Comparison of ENCODE assay signal across 16 cellular contexts in genomic region chr2:26838121-26838906, GRCh38. TPM values are rescaled to one million over a fixed set of nuclear protein-coding genes. Genes with fewer than 3 reads are reported as not detected.
DNase-seq lines count a peak whose midpoint lies in the region; ATAC-seq and TF ChIP-seq lines count a peak whose summit lies in the region.
"Had no signal": no experiment of that assay in that cellular context is flagged by ENCODE, and none has a peak within 500 bp of the region (broad histone marks: within the 10 kb centered on the region; RNA-seq: fewer than 3 reads in every experiment).

No MANE protein-coding gene starts in this region.

- TF ChIP-seq CTCF in A673 (conservative IDR thresholded peaks at IDR 0.05; ENCODE audit: low read depth, low read length), result 0 out of 2 replicates have a peak, but pooled peaks have one; percentile 14
- TF ChIP-seq CTCF in HFFc6 (IDR thresholded peaks at IDR 0.05), result peak; percentile 16; the same call in 1 of the 2 replicates
- peak; percentile 25; the same call in 1 of the 2 replicates for TF ChIP-seq CTCF in SK-N-SH (IDR thresholded peaks at IDR 0.05)
- TF ChIP-seq CTCF in GM13976 (IDR thresholded peaks at IDR 0.05; ENCODE audit: borderline replicate concordance, control extremely low read depth, extremely low read depth, insufficient read depth, missing control alignments), result no peak
- no peak for TF ChIP-seq CTCF in WTC11 (IDR thresholded peaks at IDR 0.05)

- no peaks in the 10 kb centered on the region for H4K20me1 ChIP-seq in SK-N-SH (ENCODE audit: insufficient read depth)

- H3K27ac ChIP-seq in A673 (ENCODE audit: low read depth, low read length, poor library complexity, severe bottlenecking), result no peak overlapping the region
- H3K27ac ChIP-seq in SK-N-SH (ENCODE audit: low read depth in 2 of 2, low read length in 1 of 2), result no peak overlapping the region
- H3K27ac ChIP-seq: gastroesophageal sphincter, VCaP had no signal

- 64% methylated on average over 6 of the region's 6 CpGs for WGBS in SK-N-SH (ENCODE audit: low lambda C conversion rate)

- CTCF ChIA-PET in A673 (lab: Charles Lee), result no interaction called here
- CTCF ChIA-PET in SK-N-SH (lab: Yijun Ruan, JAX), result interaction anchor here (1.0 to 19.4 kb wide), 3 partner anchors 8 to 118 kb away, joined by 3 to 677 read pairs (median 388); no protein-coding TSS in a partner anchor
- CTCF ChIA-PET in WTC11 (lab: Charles Lee), result no interaction called here

- H3K9me2 ChIP-seq in SK-N-SH, result no peaks in the 10 kb centered on the region

- no peaks in the 10 kb centered on the region for H3K4me1 ChIP-seq in A673 (ENCODE audit: insufficient read depth, low read length, poor library complexity, severe bottlenecking)
- no peaks in the 10 kb centered on the region for H3K4me1 ChIP-seq in SK-N-SH (ENCODE audit: control insufficient read depth in 1 of 2, insufficient read depth in 2 of 2, low read depth in 1 of 2, low read length in 1 of 2)
- H3K4me1 ChIP-seq: gastroesophageal sphincter had no signal

- H3K27ac Mint-ChIP-seq in HFFc6 (no peak overlapping the region), WTC11 (no peak overlapping the region)

- POLR2A ChIA-PET in A673 (lab: Charles Lee; ENCODE audit: low non-redundant PET) (no interaction called here), SK-N-SH (lab: Yijun Ruan, JAX) (no interaction called here), WTC11 (lab: Charles Lee) (no interaction called here)

- intact Hi-C loops in A673 (cut with micrococcal nuclease; ENCODE audit: unreplicated experiment), result no loop called here

- peaks cover 21% of the 10 kb centered on the region for H3K27me3 ChIP-seq in A673 (replicated peaks; ENCODE audit: insufficient read depth, low read depth, low read length, poor library complexity)
- peaks cover 34% of the 10 kb centered on the region; the same call in 1 of the 2 replicates for H3K27me3 ChIP-seq in SK-N-SH (ENCODE audit: insufficient read depth)

- H3K79me2 ChIP-seq in SK-N-SH (ENCODE audit: insufficient read depth), result no peaks in the 10 kb centered on the region

- TF ChIP-seq EP300 in SK-N-SH (IDR thresholded peaks at IDR 0.05; ENCODE audit: borderline replicate concordance in 1 of 2, low read depth in 1 of 2, low read length in 1 of 2), result no peak

- H3F3A ChIP-seq in SK-N-SH (replicated peaks; ENCODE audit: insufficient read depth), result no peaks in the 10 kb centered on the region

- H3K9me3 ChIP-seq in A673 (ENCODE audit: low read depth, low read length, poor library complexity, severe bottlenecking), result no peaks in the 10 kb centered on the region
- H3K9me3 ChIP-seq in SK-N-SH, result no peaks in the 10 kb centered on the region
- H3K9me3 ChIP-seq: gastroesophageal sphincter had no signal

- no TSS peak for BruUV-seq in A673 (replicated peaks; lab: Mats Ljungman, UMichigan)

- H2AFZ ChIP-seq in SK-N-SH (ENCODE audit: low read depth), result no peak overlapping the region

- TF ChIP-seq RAD21 in SK-N-SH (IDR thresholded peaks at IDR 0.05; ENCODE audit: low read length), result no peak

- DNase-seq in A673 (ENCODE audit: low spot score) (peak; percentile 46), HFFc6 (no peak), SK-N-SH (no peak), fibroblast of peridontal ligament (ENCODE audit: extremely low read depth) (peak; percentile 51), GM13976 (ENCODE audit: low spot score) (no peak), WTC11 (ENCODE audit: low spot score) (no peak), D341Med (ENCODE audit: low spot score) (no peak)
- DNase-seq: C1 segment of cervical spinal cord; NCI-H1436; occipital lobe; stimulated activated naive CD8-positive, alpha-beta T cell treated with anti-CD3 and anti-CD28 coated beads, Interleukin-15, Interleukin-2, amounts not matched to agents 100 U/mL and 50 U/mL, for 24 hours had no signal

- peaks cover 33% of the 10 kb centered on the region for H3K27me3 Mint-ChIP-seq in HFFc6 (ENCODE audit: insufficient read depth)
- peaks cover 30% of the 10 kb centered on the region for H3K27me3 Mint-ChIP-seq in WTC11 (ENCODE audit: low read depth)

- ATAC-seq in HG03520 (IDR thresholded peaks at IDR 0.05; ENCODE audit: unreplicated experiment) (no peak), WTC11 (no peak)
- ATAC-seq: gastroesophageal sphincter; stimulated activated naive CD8-positive, alpha-beta T cell treated with anti-CD3 and anti-CD28 coated beads, Interleukin-15, Interleukin-2, amounts not matched to agents 100 U/mL and 50 U/mL, for 24 hours had no signal

- no peak overlapping the region for H3K9ac ChIP-seq in SK-N-SH

- H3K4me1 Mint-ChIP-seq in HFFc6 (ENCODE audit: low read depth) (no peaks in the 10 kb centered on the region), WTC11 (no peaks in the 10 kb centered on the region)

- H3K4me3 ChIP-seq in A673 (ENCODE audit: low read depth, low read length, poor library complexity, severe bottlenecking), result no peak overlapping the region
- H3K4me3 ChIP-seq in SK-N-SH (ENCODE audit: low read depth in 2 of 2, low read length in 1 of 2), result no peak overlapping the region
- H3K4me3 ChIP-seq: gastroesophageal sphincter had no signal

- H3K9me3 Mint-ChIP-seq in HFFc6, result no peaks in the 10 kb centered on the region
- no peaks in the 10 kb centered on the region for H3K9me3 Mint-ChIP-seq in WTC11

- H3K36me3 Mint-ChIP-seq in HFFc6 (ENCODE audit: low read depth), result no peaks in the 10 kb centered on the region
- H3K36me3 Mint-ChIP-seq in WTC11, result no peaks in the 10 kb centered on the region

- in situ Hi-C loops in GM13976 (cut with MboI; ENCODE audit: low sequenced_read_pairs, unreplicated experiment), result loop anchor here (25.0 kb wide), 1 partner anchor 99 kb away; no protein-coding TSS in a partner anchor

- H3K4me2 ChIP-seq in SK-N-SH, result no peak overlapping the region

- H3K36me3 ChIP-seq in A673 (ENCODE audit: insufficient read depth, low read length, poor library complexity, severe bottlenecking) (no peaks in the 10 kb centered on the region), SK-N-SH (replicated peaks in 1 of 2; ENCODE audit: control insufficient read depth in 1 of 2, insufficient read depth in 2 of 2, low read length in 1 of 2) (no peaks in the 10 kb centered on the region)
- H3K36me3 ChIP-seq: gastroesophageal sphincter had no signal

- H3K4me3 Mint-ChIP-seq in HFFc6 (no peak overlapping the region), WTC11 (no peak overlapping the region)

TF ChIP-seq in SK-N-SH, 30 proteins besides CTCF, POLR2A, EP300 and RAD21 (continues in another document):
- no peak for TF ChIP-seq RXRA (IDR thresholded peaks at IDR 0.05; ENCODE audit: borderline replicate concordance, low read depth)

TF ChIP-seq in WTC11, 78 proteins besides CTCF, POLR2A, EP300 and RAD21:
- TF ChIP-seq ZNF396 (CRISPR knock-in tag; IDR thresholded peaks at IDR 0.05; ENCODE audit: borderline replicate concordance) (no peak), HMGA2 (CRISPR knock-in tag; IDR thresholded peaks at IDR 0.05) (no peak)
- TF ChIP-seq, protein P1, sequence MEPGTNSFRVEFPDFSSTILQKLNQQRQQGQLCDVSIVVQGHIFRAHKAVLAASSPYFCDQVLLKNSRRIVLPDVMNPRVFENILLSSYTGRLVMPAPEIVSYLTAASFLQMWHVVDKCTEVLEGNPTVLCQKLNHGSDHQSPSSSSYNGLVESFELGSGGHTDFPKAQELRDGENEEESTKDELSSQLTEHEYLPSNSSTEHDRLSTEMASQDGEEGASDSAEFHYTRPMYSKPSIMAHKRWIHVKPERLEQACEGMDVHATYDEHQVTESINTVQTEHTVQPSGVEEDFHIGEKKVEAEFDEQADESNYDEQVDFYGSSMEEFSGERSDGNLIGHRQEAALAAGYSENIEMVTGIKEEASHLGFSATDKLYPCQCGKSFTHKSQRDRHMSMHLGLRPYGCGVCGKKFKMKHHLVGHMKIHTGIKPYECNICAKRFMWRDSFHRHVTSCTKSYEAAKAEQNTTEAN (CRISPR knock-in tag; IDR thresholded peaks at IDR 0.05), result no peak
TF ChIP-seq in WTC11: peak in this region for 0.

RNA-seq across cellular contexts. Expression of gene DPYSL5, which starts 9.6 kb away (rescaled TPM):
- 110 and 111 TPM in 2 replicates for total RNA-seq in A673 (2021)
- total RNA-seq in HFFc6 (2021; fragmentation: NEBNext Ultra II Directional; extraction: Animal tissue kit (Norgen Biotek cat#: 25700)), result not detected
- 0.79 and 1.8 TPM in 2 replicates for polyA plus RNA-seq in SK-N-SH (2012; rRNA removed)
- 1.0 and 2.8 TPM in 2 replicates for polyA plus RNA-seq in SK-N-SH (2012; cell fraction: cytosol; rRNA removed)
- polyA plus RNA-seq in SK-N-SH (2012; cell fraction: nucleus; rRNA removed), result 0.64 and 1.0 TPM in 2 replicates
- 7.6 to 12.1 TPM (median 9.2 TPM) in 3 replicates for total RNA-seq in WTC11 (2021)
- total RNA-seq: lower leg skin, OCI-LY7 had no signal

RNA-seq across cellular contexts. Expression of gene CENPA, which starts 52.5 kb away (rescaled TPM):
- total RNA-seq in A673 (2021) (59.2 and 66.3 TPM in 2 replicates), WTC11 (2021) (37.4 to 45.6 TPM (median 40.2 TPM) in 3 replicates)
- 10 to 100 TPM in 5 of 6 experiments, 1 to 10 TPM in 1; 8.7 to 20.4 (median 17.5) TPM for total RNA-seq in HFFc6 (2021; fragmentation: NEBNext Ultra II Directional; extraction: Animal tissue kit (Norgen Biotek cat#: 25700))
- 17.0 and 19.5 TPM in 2 replicates for polyA plus RNA-seq in SK-N-SH (2012; rRNA removed)
- polyA plus RNA-seq in SK-N-SH (2012; cell fraction: cytosol; rRNA removed), result 15.4 and 19.7 TPM in 2 replicates
- polyA plus RNA-seq in SK-N-SH (2012; cell fraction: nucleus; rRNA removed), result 8.0 and 9.4 TPM in 2 replicates
- total RNA-seq: gastroesophageal sphincter had no signal

Comparison
In these comparisons a context has a peak if more than half of its experiments do, and no peak if none do; other contexts are left out.
1. DNase-seq: peak in A673 (single experiment) and fibroblast of peridontal ligament (single experiment); none in HFFc6 (single experiment), SK-N-SH (single experiment), GM13976 (single experiment), WTC11 (single experiment) and D341Med (single experiment).
2. CTCF ChIP-seq: peak in A673 (single experiment), HFFc6 (single experiment) and SK-N-SH (single experiment); none in GM13976 (single experiment) and WTC11 (single experiment).